ENCODE assay signal across 18 cellular contexts in genomic region chr14:30445394-30445793, GRCh38.
"Had no signal": no experiment of that assay in that cellular context is flagged by ENCODE, and none has a peak within 500 bp of the region (broad histone marks: within the 10 kb centered on the region; RNA-seq: fewer than 3 reads in every experiment).

No MANE protein-coding gene starts in this region.

- H3K4me1 Mint-ChIP-seq: activated B cell treated with CpG ODN at 0.5 μM for 24 hours; central memory CD8-positive, alpha-beta T cell; naive B cell had no signal

- H3K9me3 Mint-ChIP-seq: activated B cell treated with CpG ODN at 0.5 μM for 24 hours; central memory CD8-positive, alpha-beta T cell had no signal

- ATAC-seq: activated CD8-positive, alpha-beta T cell treated with anti-CD3 and anti-CD28 coated beads, Interleukin-2, amount 10 ng/mL, durations not matched to agents 7 days and 5 days; esophagus mucosa; left lobe of liver had no signal

- H3K27ac Mint-ChIP-seq: activated B cell treated with CpG ODN at 0.5 μM for 24 hours; activated CD8-positive, alpha-beta T cell treated with anti-CD3 and anti-CD28 coated beads, Interleukin-2, amount 10 ng/mL, durations not matched to agents 7 days and 5 days; activated naive CD8-positive, alpha-beta T cell; naive B cell had no signal

- H3K27me3 Mint-ChIP-seq: activated naive CD8-positive, alpha-beta T cell had no signal

- H3K4me3 Mint-ChIP-seq: activated B cell treated with CpG ODN at 0.5 μM for 24 hours; activated CD8-positive, alpha-beta T cell treated with anti-CD3 and anti-CD28 coated beads, Interleukin-2, amount 10 ng/mL, durations not matched to agents 7 days and 5 days; activated naive CD8-positive, alpha-beta T cell; central memory CD8-positive, alpha-beta T cell; naive B cell had no signal

- DNase-seq: activated B cell treated with CpG ODN at 0.5 μM for 24 hours; activated CD4-positive, alpha-beta T cell treated with anti-CD3 and anti-CD28 coated beads for 48 hours; activated CD8-positive, alpha-beta memory T cell treated with anti-CD3 and anti-CD28 coated beads, Interleukin-2, amount 50 U/mL, for 4 hours; activated CD8-positive, alpha-beta T cell treated with anti-CD3 and anti-CD28 coated beads, Interleukin-2, amount 10 ng/mL, durations not matched to agents 7 days and 5 days; activated gamma-delta T cell; activated T-cell treated with anti-CD3 and anti-CD28 coated beads, Interleukin-2, amount 50 U/mL, for 48 hours; amniotic stem cell; mammary epithelial cell; naive B cell; posterior cingulate gyrus; stimulated activated CD4-positive, alpha-beta T cell treated with anti-CD3 and anti-CD28 coated beads, Interleukin-15, amount 100 ng/mL, for 24 hours; stimulated activated CD4-positive, alpha-beta T cell treated with anti-CD3 and anti-CD28 coated beads, Interleukin-4, amount 100 ng/mL, for 1 hour; stimulated activated naive CD4-positive, alpha-beta T cell; tibial artery had no signal

- H3K36me3 Mint-ChIP-seq: activated naive CD8-positive, alpha-beta T cell; naive B cell had no signal
